15 cellular contexts compared by ENCODE assay signal in genomic region chr14:31961881-31962280, GRCh38.
"Had no signal": no experiment of that assay in that cellular context is flagged by ENCODE, and none has a peak within 500 bp of the region (broad histone marks: within the 10 kb centered on the region; RNA-seq: fewer than 3 reads in every experiment).

No MANE protein-coding gene starts in this region.

- ATAC-seq: right lobe of liver, upper lobe of right lung had no signal

- H3K9me3 ChIP-seq: esophagus squamous epithelium, left ventricle myocardium inferior, ovary, right lobe of liver, stomach, testis, upper lobe of right lung had no signal

- DNase-seq: activated CD4-positive, alpha-beta T cell treated with anti-CD3 and anti-CD28 coated beads, Interleukin-2, amount 50 U/mL, for 48 hours; activated naive CD4-positive, alpha-beta T cell treated with anti-CD3 and anti-CD28 coated beads, Interleukin-2, amount 10 ng/mL, durations not matched to agents 7 days and 5 days; effector CD4-positive, alpha-beta T cell; esophagus squamous epithelium; foreskin fibroblast; hippocampal formation; kidney; left ventricle myocardium inferior; ovary; right lobe of liver; stimulated activated CD4-positive, alpha-beta T cell treated with anti-CD3 and anti-CD28 coated beads, Interleukin-1b, Interleukin-23, amount 100 ng/mL, for 48 hours; stomach; testis; upper lobe of right lung had no signal

- H3K4me3 ChIP-seq: cardiac muscle cell, esophagus squamous epithelium, left ventricle myocardium inferior, ovary, right lobe of liver, stomach, testis, upper lobe of right lung had no signal

- H3K4me1 ChIP-seq: stomach had no signal

- H3K36me3 ChIP-seq: cardiac muscle cell, esophagus squamous epithelium, left ventricle myocardium inferior, ovary, right lobe of liver, stomach, upper lobe of right lung had no signal

- H3K27me3 ChIP-seq: cardiac muscle cell, esophagus squamous epithelium, ovary, right lobe of liver, stomach, testis, upper lobe of right lung had no signal

- H3K27ac ChIP-seq: cardiac muscle cell, esophagus squamous epithelium, left ventricle myocardium inferior, ovary, right lobe of liver, stomach, testis, upper lobe of right lung had no signal
